10 cellular contexts compared by ENCODE assay signal in genomic region chr13:27182844-27183497, GRCh38. TPM values are rescaled to one million over a fixed set of nuclear protein-coding genes. Genes with fewer than 3 reads are reported as not detected.
DNase-seq lines count a peak whose midpoint lies in the region; ATAC-seq, FAIRE-seq and TF ChIP-seq lines count a peak whose summit lies in the region.
"Had no signal": no experiment of that assay in that cellular context is flagged by ENCODE, and none has a peak within 500 bp of the region (broad histone marks: within the 10 kb centered on the region; RNA-seq: fewer than 3 reads in every experiment).

No MANE protein-coding gene starts in this region.

- dilution Hi-C loops in endothelial cell of umbilical vein (cut with MboI; ENCODE audit: extremely low pct_ligation_motif_present, low sequenced_read_pairs), result no loop called here

- no peaks in the 10 kb centered on the region for H3K27me3 Mint-ChIP-seq in WTC11 (ENCODE audit: low read depth)

- WGBS in mesodermal cell (ENCODE audit: insufficient coverage in 2 of 2), 2 experiments, result 60 to 63% methylated on average over 9 to 10 of the region's 10 CpGs

- peak overlapping the region; percentile 68 for H3K9ac ChIP-seq in endothelial cell of umbilical vein (replicated peaks; ENCODE audit: extremely low read depth, insufficient read depth, low read length)

- H3K9me3 ChIP-seq in PC-9 (ENCODE audit: insufficient read depth, low read depth), result no peaks in the 10 kb centered on the region
- H3K9me3 ChIP-seq in endothelial cell of umbilical vein (replicated peaks; ENCODE audit: control insufficient read depth, insufficient read depth, low read length), result no peaks in the 10 kb centered on the region
- no peaks in the 10 kb centered on the region for H3K9me3 ChIP-seq in mesodermal cell (ENCODE audit: control insufficient read depth, low read length)

- H3K79me2 ChIP-seq in PC-9 (ENCODE audit: low read depth) (no peaks in the 10 kb centered on the region), endothelial cell of umbilical vein (ENCODE audit: control insufficient read depth, insufficient read depth, low read length) (no peaks in the 10 kb centered on the region)

- POLR2A ChIA-PET in PC-9 (lab: Charles Lee; ENCODE audit: unreplicated experiment), result no interaction called here
- POLR2A ChIA-PET in endothelial cell of umbilical vein (lab: Charles Lee), result interaction anchor here (1.7 kb wide), 1 partner anchor 12 kb away, joined by 5 read pairs; no protein-coding TSS in a partner anchor
- POLR2A ChIA-PET in WTC11 (lab: Charles Lee), result no interaction called here

- TF ChIP-seq CTCF in PC-9 (conservative IDR thresholded peaks at IDR 0.05), result no peak
- no peak for TF ChIP-seq CTCF in endothelial cell of umbilical vein (IDR thresholded peaks at IDR 0.05; ENCODE audit: extremely low read depth in 1 of 2, insufficient read depth in 1 of 2, low read depth in 1 of 2, low read length in 2 of 2)
- TF ChIP-seq CTCF in WTC11 (IDR thresholded peaks at IDR 0.05), result no peak

- peak overlapping the region; percentile 29; the same call in 1 of the 2 replicates for H3K4me3 ChIP-seq in PC-9
- peak overlapping the region in 1 of 3 experiments; percentile 27 for H3K4me3 ChIP-seq in endothelial cell of umbilical vein (replicated peaks in 1 of 3; ENCODE audit: insufficient read depth in 1 of 3, low read depth in 1 of 3, low read length in 3 of 3)
- no peak overlapping the region for H3K4me3 ChIP-seq in mesodermal cell (ENCODE audit: extremely low read depth, insufficient read depth, low read length, poor library complexity, severe bottlenecking)

- H3K36me3 ChIP-seq in PC-9 (ENCODE audit: low read depth) (no peaks in the 10 kb centered on the region), endothelial cell of umbilical vein (ENCODE audit: control insufficient read depth in 2 of 2, extremely low read depth in 1 of 2, insufficient read depth in 2 of 2, low read length in 2 of 2) (no peaks in the 10 kb centered on the region), mesodermal cell (ENCODE audit: control insufficient read depth, insufficient read depth, low read length) (no peaks in the 10 kb centered on the region)

- H3K4me2 ChIP-seq in PC-9 (peak overlapping the region; percentile 71), endothelial cell of umbilical vein (ENCODE audit: insufficient read depth, low read length) (peak overlapping the region; percentile 76)

- H4K20me1 ChIP-seq in PC-9 (ENCODE audit: insufficient read depth) (no peaks in the 10 kb centered on the region), endothelial cell of umbilical vein (replicated peaks; ENCODE audit: control insufficient read depth, extremely low read depth, insufficient read depth, low read length) (no peaks in the 10 kb centered on the region)

- BruUV-seq in PC-9 (replicated peaks; lab: Mats Ljungman, UMichigan) (TSS peak; percentile 71), endothelial cell of umbilical vein (replicated peaks; lab: Mats Ljungman, UMichigan) (TSS peak; percentile 90)

- peak; percentile 86 for DNase-seq in AG20443 (ENCODE audit: low spot score)
- DNase-seq in PC-9, result peak; percentile 66 to 93
- peak; percentile 89 for DNase-seq in endothelial cell of umbilical vein (ENCODE audit: low read depth, low spot score)
- DNase-seq in effector CD8-positive, alpha-beta T cell (lab: John Stamatoyannopoulos, UW), result no peak
- DNase-seq in NCI-H1694 treated with DMSO at 0.1 percent for 48 hours (lab: John Stamatoyannopoulos, UW), result no peak
- no peak for DNase-seq in WTC11 (ENCODE audit: low spot score)
- DNase-seq in GDM1 (lab: John Stamatoyannopoulos, UW), result no peak

- H3K4me1 ChIP-seq in PC-9 (replicated peaks; ENCODE audit: insufficient read depth) (peaks cover 54% of the 10 kb centered on the region), endothelial cell of umbilical vein (ENCODE audit: control insufficient read depth, extremely low read depth, insufficient read depth, low read length) (peaks cover 20% of the 10 kb centered on the region), mesodermal cell (ENCODE audit: control insufficient read depth, insufficient read depth, low read length, poor library complexity, severe bottlenecking) (peaks cover 14% of the 10 kb centered on the region)

- peaks cover 16% of the 10 kb centered on the region for H3K4me1 Mint-ChIP-seq in WTC11
- H3K4me1 Mint-ChIP-seq: nephron had no signal

- H3K4me3 Mint-ChIP-seq in WTC11, result no peak overlapping the region
- H3K4me3 Mint-ChIP-seq: nephron had no signal

- CTCF ChIA-PET in PC-9 (lab: Charles Lee) (no interaction called here), endothelial cell of umbilical vein (lab: Charles Lee) (interaction anchor here (1.0 to 1.3 kb wide), 3 partner anchors 12 to 17 kb away, joined by 3 to 8 read pairs (median 3); no protein-coding TSS in a partner anchor), WTC11 (lab: Charles Lee) (interaction anchor here (1.4 to 1.5 kb wide), 2 partner anchors 156 to 179 kb away, joined by 5 to 9 read pairs; no protein-coding TSS in a partner anchor)

- ATAC-seq in WTC11, result no peak

- H2AFZ ChIP-seq in PC-9 (peak overlapping the region; percentile 70), endothelial cell of umbilical vein (ENCODE audit: low read depth, low read length) (peak overlapping the region; percentile 49)

- H3K36me3 Mint-ChIP-seq in WTC11, result no peaks in the 10 kb centered on the region

- H3K27me3 ChIP-seq in PC-9 (ENCODE audit: insufficient read depth, low read depth) (no peaks in the 10 kb centered on the region), endothelial cell of umbilical vein (ENCODE audit: control insufficient read depth in 2 of 2, insufficient read depth in 2 of 2, low read length in 2 of 2) (no peaks in the 10 kb centered on the region)

- FAIRE-seq in endothelial cell of umbilical vein (lab: Jason Lieb, UNC), result peak; percentile 99
- FAIRE-seq: colon had no signal

- intact Hi-C loops in PC-9 (cut with micrococcal nuclease; ENCODE audit: unreplicated experiment) (no loop called here), endothelial cell of umbilical vein (cut with micrococcal nuclease) (loop anchor here (1.0 kb wide), 2 partner anchors 11 to 12 kb away; no protein-coding TSS in a partner anchor)

- no peaks in the 10 kb centered on the region for H3K9me3 Mint-ChIP-seq in WTC11
- H3K9me3 Mint-ChIP-seq: nephron had no signal

- TF ChIP-seq POLR2A in endothelial cell of umbilical vein (IDR thresholded peaks at IDR 0.05; ENCODE audit: low read depth, low read length), result peak; percentile 46

- H3K27ac ChIP-seq in PC-9, result peak overlapping the region; percentile 68
- peak overlapping the region; percentile 88 for H3K27ac ChIP-seq in endothelial cell of umbilical vein (ENCODE audit: insufficient read depth, low read depth, low read length)
- H3K27ac ChIP-seq in mesodermal cell (ENCODE audit: low read depth, low read length, severe bottlenecking), result peak overlapping the region; percentile 91

- H3K9me2 ChIP-seq in PC-9 (ENCODE audit: insufficient read depth), result no peaks in the 10 kb centered on the region

- no peaks in the 10 kb centered on the region for H3K9me1 ChIP-seq in endothelial cell of umbilical vein (replicated peaks; ENCODE audit: control insufficient read depth, extremely low read depth, insufficient read depth, low read length)

- H3F3A ChIP-seq in PC-9 (ENCODE audit: insufficient read depth, low read depth), result peaks cover 38% of the 10 kb centered on the region

- no peak overlapping the region for H3K27ac Mint-ChIP-seq in WTC11
- H3K27ac Mint-ChIP-seq: nephron had no signal

TF ChIP-seq in endothelial cell of umbilical vein, 7 proteins besides CTCF, POLR2A, EP300 and RAD21:
- TF ChIP-seq MYC (IDR thresholded peaks at IDR 0.05; ENCODE audit: low read depth, low read length), result no peak
- peak; percentile 83 for TF ChIP-seq JUN (IDR thresholded peaks at IDR 0.05; ENCODE audit: borderline replicate concordance, insufficient read depth, insufficient read length, low read depth)
- peak; percentile 98 for TF ChIP-seq GATA2 (IDR thresholded peaks at IDR 0.05; ENCODE audit: insufficient read depth, insufficient read length, low read depth, low read length)
- no peak for TF ChIP-seq MAX (IDR thresholded peaks at IDR 0.05; ENCODE audit: insufficient read depth, insufficient read length)
- TF ChIP-seq POLR2AphosphoS5 (IDR thresholded peaks at IDR 0.05; ENCODE audit: insufficient read depth, low read depth, low read length), result peak; percentile 91
- peak; percentile 99 for TF ChIP-seq FOS (IDR thresholded peaks at IDR 0.05; ENCODE audit: borderline replicate concordance, insufficient read depth, low read length)

TF ChIP-seq in WTC11, 78 proteins besides CTCF, POLR2A, EP300 and RAD21 (continues in another document):
- TF ChIP-seq, protein P1, sequence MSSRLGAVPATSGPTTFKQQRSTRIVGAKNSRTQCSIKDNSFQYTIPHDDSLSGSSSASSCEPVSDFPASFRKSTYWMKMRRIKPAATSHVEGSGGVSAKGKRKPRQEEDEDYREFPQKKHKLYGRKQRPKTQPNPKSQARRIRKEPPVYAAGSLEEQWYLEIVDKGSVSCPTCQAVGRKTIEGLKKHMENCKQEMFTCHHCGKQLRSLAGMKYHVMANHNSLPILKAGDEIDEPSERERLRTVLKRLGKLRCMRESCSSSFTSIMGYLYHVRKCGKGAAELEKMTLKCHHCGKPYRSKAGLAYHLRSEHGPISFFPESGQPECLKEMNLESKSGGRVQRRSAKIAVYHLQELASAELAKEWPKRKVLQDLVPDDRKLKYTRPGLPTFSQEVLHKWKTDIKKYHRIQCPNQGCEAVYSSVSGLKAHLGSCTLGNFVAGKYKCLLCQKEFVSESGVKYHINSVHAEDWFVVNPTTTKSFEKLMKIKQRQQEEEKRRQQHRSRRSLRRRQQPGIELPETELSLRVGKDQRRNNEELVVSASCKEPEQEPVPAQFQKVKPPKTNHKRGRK (CRISPR knock-in tag; IDR thresholded peaks at IDR 0.05; ENCODE audit: borderline replicate concordance), result no peak
- TF ChIP-seq IRF2 (CRISPR knock-in tag; IDR thresholded peaks at IDR 0.05; ENCODE audit: borderline replicate concordance, low read depth) (no peak), SOX15 (CRISPR knock-in tag; IDR thresholded peaks at IDR 0.05) (no peak)

RNA-seq across cellular contexts. Expression of gene USP12, which starts 11.4 kb away (rescaled TPM):
- total RNA-seq in PC-9 (2021) (15.4 and 20.8 TPM in 2 replicates), endothelial cell of umbilical vein (31.5 and 33.4 TPM in 2 replicates), WTC11 (2021) (23.1 to 26.1 TPM (median 25.1 TPM) in 3 replicates)
- 3.4 and 6.2 TPM in 2 replicates for polyA plus RNA-seq in endothelial cell of umbilical vein
- 9.1 and 9.2 TPM in 2 replicates for polyA plus RNA-seq in endothelial cell of umbilical vein (2011; cell fraction: cytosol; rRNA removed)
- 10.0 and 13.8 TPM in 2 replicates for polyA plus RNA-seq in endothelial cell of umbilical vein (2011; cell fraction: nucleus; rRNA removed)
- 20.2 and 37.7 TPM in 2 replicates for polyA plus RNA-seq in endothelial cell of umbilical vein (2012)
- 11.1 and 12.3 TPM in 2 replicates for polyA minus RNA-seq in endothelial cell of umbilical vein
- polyA minus RNA-seq in endothelial cell of umbilical vein (2011; cell fraction: cytosol; rRNA and poly(A)+ RNA removed), result 7.7 TPM
- polyA minus RNA-seq in endothelial cell of umbilical vein (2011; cell fraction: nucleus; rRNA and poly(A)+ RNA removed), result 20.1 and 23.9 TPM in 2 replicates
- 19.3 TPM for polyA plus RNA-seq in mesodermal cell (2013, experiment 1 of 2)
- 24.9 TPM for polyA plus RNA-seq in mesodermal cell (2013, experiment 2 of 2)

Comparison
In these comparisons a context has a peak if more than half of its experiments do, and no peak if none do; other contexts are left out.
1. DNase-seq: peak in AG20443 (single experiment), PC-9 (2 of 2) and endothelial cell of umbilical vein (single experiment); none in effector CD8-positive, alpha-beta T cell (single experiment), NCI-H1694 treated with DMSO at 0.1 percent for 48 hours (single experiment), WTC11 (single experiment) and GDM1 (single experiment).
2. Peak in every context shown above with its lines, with median percentiles within 50 percentile points of each other: H3K27ac ChIP-seq.